In the genomic region with DNA sequence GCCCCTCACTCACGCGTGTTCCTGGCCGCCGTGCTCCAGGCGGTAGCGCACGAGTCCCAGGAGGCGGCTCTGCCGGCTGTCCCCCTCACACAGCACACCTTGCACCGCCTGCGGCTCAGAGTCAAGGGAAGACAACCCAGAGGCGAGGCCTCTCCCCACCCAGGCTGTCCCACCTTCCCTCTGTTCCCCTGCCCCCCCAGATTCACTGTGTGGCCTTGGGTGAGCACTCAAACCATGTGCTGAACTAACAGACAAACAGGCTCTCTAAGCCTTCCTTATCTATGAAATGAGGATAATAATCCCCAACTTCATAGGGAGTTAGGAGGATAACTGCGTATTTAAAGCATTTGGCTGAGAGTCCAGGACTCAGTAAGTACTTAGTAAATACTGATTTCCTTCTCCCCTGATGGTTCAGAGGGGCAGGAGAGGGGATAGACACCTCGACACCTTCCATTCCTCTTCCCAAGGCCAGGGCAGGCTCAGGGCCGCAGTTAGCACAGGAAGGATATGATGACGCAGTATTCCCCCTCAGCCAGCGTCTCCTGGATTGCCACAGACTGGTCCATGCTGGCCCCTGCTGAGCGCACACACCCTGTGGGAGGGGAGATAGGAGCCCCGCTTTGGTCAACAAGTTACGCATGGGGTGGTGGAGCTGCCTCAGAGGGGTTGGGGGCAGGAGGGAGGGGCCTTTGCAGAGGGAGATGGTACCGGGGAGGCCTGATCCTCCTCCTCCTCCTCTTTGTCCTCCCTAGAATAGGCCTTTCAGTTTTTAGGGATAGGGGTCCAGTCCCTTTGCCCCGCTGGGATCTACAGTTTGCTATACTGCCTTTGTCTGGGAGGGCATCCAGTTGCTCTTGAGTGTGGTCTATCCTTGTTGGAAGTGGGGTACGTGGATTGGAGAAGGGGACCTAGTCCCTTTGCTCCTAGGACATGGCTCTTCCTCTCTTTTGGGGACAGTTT, we compare ENCODE assay signal across 1 cellular context.
TF ChIP-seq lines count a peak whose summit lies in the region.

No MANE protein-coding gene starts in this region.

TF ChIP-seq in IMR-90, 13 proteins besides CTCF, POLR2A, EP300 and RAD21 (continued from another document):
- TF ChIP-seq, protein P1, sequence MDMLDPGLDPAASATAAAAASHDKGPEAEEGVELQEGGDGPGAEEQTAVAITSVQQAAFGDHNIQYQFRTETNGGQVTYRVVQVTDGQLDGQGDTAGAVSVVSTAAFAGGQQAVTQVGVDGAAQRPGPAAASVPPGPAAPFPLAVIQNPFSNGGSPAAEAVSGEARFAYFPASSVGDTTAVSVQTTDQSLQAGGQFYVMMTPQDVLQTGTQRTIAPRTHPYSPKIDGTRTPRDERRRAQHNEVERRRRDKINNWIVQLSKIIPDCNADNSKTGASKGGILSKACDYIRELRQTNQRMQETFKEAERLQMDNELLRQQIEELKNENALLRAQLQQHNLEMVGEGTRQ (IDR thresholded peaks at IDR 0.05; ENCODE audit: low read depth, low read length), result peak; percentile 28; the same call in 1 of the 2 replicates
- TF ChIP-seq BHLHE40 (IDR thresholded peaks at IDR 0.05; ENCODE audit: low read depth, low read length) (no peak), MXI1 (IDR thresholded peaks at IDR 0.05; ENCODE audit: borderline replicate concordance, low read depth, low read length) (peak; percentile 52), SMC3 (IDR thresholded peaks at IDR 0.05; ENCODE audit: low read depth, low read length) (no peak), FOS (IDR thresholded peaks at IDR 0.05; ENCODE audit: low read depth, low read length) (no peak), NFE2L2 (IDR thresholded peaks at IDR 0.05; ENCODE audit: low read depth, low read length) (no peak), MAZ (IDR thresholded peaks at IDR 0.05; ENCODE audit: borderline replicate concordance, low read depth, low read length) (peak; percentile 89; the same call in 1 of the 2 replicates), CEBPB (IDR thresholded peaks at IDR 0.05; ENCODE audit: low read depth, low read length) (peak; percentile 96), RFX5 (IDR thresholded peaks at IDR 0.05; ENCODE audit: low read depth, low read length) (no peak)
- TF ChIP-seq, protein P2, sequence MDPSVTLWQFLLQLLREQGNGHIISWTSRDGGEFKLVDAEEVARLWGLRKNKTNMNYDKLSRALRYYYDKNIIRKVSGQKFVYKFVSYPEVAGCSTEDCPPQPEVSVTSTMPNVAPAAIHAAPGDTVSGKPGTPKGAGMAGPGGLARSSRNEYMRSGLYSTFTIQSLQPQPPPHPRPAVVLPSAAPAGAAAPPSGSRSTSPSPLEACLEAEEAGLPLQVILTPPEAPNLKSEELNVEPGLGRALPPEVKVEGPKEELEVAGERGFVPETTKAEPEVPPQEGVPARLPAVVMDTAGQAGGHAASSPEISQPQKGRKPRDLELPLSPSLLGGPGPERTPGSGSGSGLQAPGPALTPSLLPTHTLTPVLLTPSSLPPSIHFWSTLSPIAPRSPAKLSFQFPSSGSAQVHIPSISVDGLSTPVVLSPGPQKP (IDR thresholded peaks at IDR 0.05; ENCODE audit: borderline replicate concordance, low read depth, low read length), result no peak
